In the genomic region with DNA sequence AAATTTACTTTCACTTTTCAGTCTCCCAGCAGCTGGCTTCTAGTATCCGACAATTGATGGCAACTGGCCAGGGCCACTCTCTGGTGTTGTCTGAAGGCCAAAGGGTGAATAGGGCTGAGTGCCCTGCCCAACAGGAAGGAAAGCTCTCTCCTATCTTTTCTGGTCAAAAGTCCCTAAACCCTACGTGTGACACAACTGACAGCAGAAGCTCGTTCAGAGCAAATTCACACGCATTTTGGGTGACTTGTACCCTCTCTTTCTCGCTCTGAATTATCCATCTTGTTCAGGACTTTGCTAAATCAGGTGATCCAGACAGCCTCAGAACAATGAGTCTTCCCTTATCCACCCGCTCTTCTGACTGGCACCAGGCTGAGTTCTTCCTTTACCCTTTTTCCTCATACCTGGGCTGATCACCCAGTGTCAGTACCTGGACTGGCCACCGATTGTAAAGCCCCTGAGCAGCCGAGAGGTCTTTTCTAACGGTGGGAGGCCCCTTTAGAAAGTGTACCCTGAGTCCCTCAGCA, we compare ENCODE assay signal across 8 cellular contexts. TPM values are rescaled to one million over a fixed set of nuclear protein-coding genes. Genes with fewer than 3 reads are reported as not detected.
DNase-seq lines count a peak whose midpoint lies in the region; ATAC-seq and TF ChIP-seq lines count a peak whose summit lies in the region.
"Not testable (repeated sequence)": the region's sequence is repeated elsewhere in the genome, so short reads cannot be mapped to it uniquely, and the experiment has no call there.

No MANE protein-coding gene starts in this region.

- not testable (repeated sequence) for H3K9ac ChIP-seq in neural progenitor cell

- not testable (repeated sequence) for H2AFZ ChIP-seq in neural progenitor cell (replicated peaks)

- not testable (repeated sequence) for H3K27ac Mint-ChIP-seq in T-helper 2 cell treated with Interferon-gamma antibody and Interleukin-4, amounts not matched to agents 5 μg/mL and 100 μg/mL, for 36 hours; activated naive CD8-positive, alpha-beta T cell treated with anti-CD3 and anti-CD28 coated beads for 36 hours; neural progenitor cell

- H3K4me1 ChIP-seq in right lobe of liver, neural progenitor cell, upper lobe of left lung: not testable (repeated sequence)

- H3K36me3 Mint-ChIP-seq in T-helper 2 cell treated with Interferon-gamma antibody and Interleukin-4, amounts not matched to agents 5 μg/mL and 100 μg/mL, for 36 hours (ENCODE audit: low read depth); activated naive CD8-positive, alpha-beta T cell treated with anti-CD3 and anti-CD28 coated beads for 36 hours; neural progenitor cell: not testable (repeated sequence)

- not testable (repeated sequence) for H3K9me3 ChIP-seq in right lobe of liver; neural progenitor cell (ENCODE audit: low read depth); upper lobe of left lung

- peak; percentile 1 for DNase-seq in DMS153 (lab: John Stamatoyannopoulos, UW)
- peak; percentile 28 for DNase-seq in NCI-H2196 treated with DMSO at 0.1 percent for 48 hours (lab: John Stamatoyannopoulos, UW; ENCODE audit: unreplicated experiment)
- DNase-seq in T-helper 2 cell treated with Interferon-gamma antibody and Interleukin-4, amounts not matched to agents 5 μg/mL and 100 μg/mL, for 36 hours (ENCODE audit: low spot score); activated naive CD8-positive, alpha-beta T cell treated with anti-CD3 and anti-CD28 coated beads for 36 hours; neural progenitor cell (ENCODE audit: low spot score): not testable (repeated sequence)
- peak; percentile 79 for DNase-seq in Right ventricle myocardium superior
- DNase-seq in right lobe of liver, result peak; percentile 91 to 94 (median 93)
- DNase-seq in upper lobe of left lung, result peak in 1 of 2 donors; percentile 87

- H3K27me3 Mint-ChIP-seq in T-helper 2 cell treated with Interferon-gamma antibody and Interleukin-4, amounts not matched to agents 5 μg/mL and 100 μg/mL, for 36 hours (ENCODE audit: low read depth), result peaks cover 17% of the 10 kb centered on the region
- not testable (repeated sequence) for H3K27me3 Mint-ChIP-seq in activated naive CD8-positive, alpha-beta T cell treated with anti-CD3 and anti-CD28 coated beads for 36 hours; neural progenitor cell (ENCODE audit: insufficient read depth, low read depth)

- peak overlapping the region; percentile 47 for H3K4me2 ChIP-seq in neural progenitor cell

- not testable (repeated sequence) for H3K4me3 ChIP-seq in right lobe of liver, neural progenitor cell, upper lobe of left lung

- 19% methylated on average over 6 of the region's 9 CpGs for WGBS in right lobe of liver (ENCODE audit: insufficient coverage, low coverage, low lambda C conversion rate, missing lambda C conversion rate)
- WGBS in upper lobe of left lung, 2 donors, result 55% methylated on average over 8 of the region's 9 CpGs

- peak overlapping the region in 2 of 3 donors; percentile 39 to 70 for H3K27ac ChIP-seq in right lobe of liver
- not testable (repeated sequence) for H3K27ac ChIP-seq in neural progenitor cell, upper lobe of left lung

- intact Hi-C loops in Right ventricle myocardium superior (cut with DNase I); right lobe of liver (cut with DNase I): not testable (repeated sequence)

- TF ChIP-seq CTCF in right lobe of liver (IDR thresholded peaks at IDR 0.05); neural progenitor cell (IDR thresholded peaks at IDR 0.05); upper lobe of left lung (IDR thresholded peaks at IDR 0.05): not testable (repeated sequence)

- not testable (repeated sequence) for H4K20me1 ChIP-seq in neural progenitor cell (ENCODE audit: low read depth)

- H3F3A ChIP-seq in neural progenitor cell (ENCODE audit: low read depth), result not testable (repeated sequence)

- not testable (repeated sequence) for H3K36me3 ChIP-seq in right lobe of liver, neural progenitor cell, upper lobe of left lung

- H3K27me3 ChIP-seq in right lobe of liver, neural progenitor cell, upper lobe of left lung: not testable (repeated sequence)

- TF ChIP-seq EP300 in upper lobe of left lung (IDR thresholded peaks at IDR 0.05), result not testable (repeated sequence)

- H3K9me3 Mint-ChIP-seq in T-helper 2 cell treated with Interferon-gamma antibody and Interleukin-4, amounts not matched to agents 5 μg/mL and 100 μg/mL, for 36 hours; activated naive CD8-positive, alpha-beta T cell treated with anti-CD3 and anti-CD28 coated beads for 36 hours; neural progenitor cell: not testable (repeated sequence)

- H3K79me2 ChIP-seq in neural progenitor cell (ENCODE audit: low read depth), result not testable (repeated sequence)

- peak; percentile 37 for TF ChIP-seq POLR2A in right lobe of liver (IDR thresholded peaks at IDR 0.05)
- TF ChIP-seq POLR2A in upper lobe of left lung (IDR thresholded peaks at IDR 0.05), result not testable (repeated sequence)

- peak overlapping the region; percentile 16 for H3K4me3 Mint-ChIP-seq in T-helper 2 cell treated with Interferon-gamma antibody and Interleukin-4, amounts not matched to agents 5 μg/mL and 100 μg/mL, for 36 hours
- peak overlapping the region; percentile 11 for H3K4me3 Mint-ChIP-seq in activated naive CD8-positive, alpha-beta T cell treated with anti-CD3 and anti-CD28 coated beads for 36 hours
- H3K4me3 Mint-ChIP-seq in neural progenitor cell, result not testable (repeated sequence)

- ATAC-seq in Right ventricle myocardium superior (ENCODE audit: poor library complexity), result peak; percentile 88
- peak; percentile 97 to 99 (median 98) for ATAC-seq in right lobe of liver
- peak; percentile 26 to 75 for ATAC-seq in upper lobe of left lung (ENCODE audit: low FRiP score in 2 of 2)

- H3K4me1 Mint-ChIP-seq in T-helper 2 cell treated with Interferon-gamma antibody and Interleukin-4, amounts not matched to agents 5 μg/mL and 100 μg/mL, for 36 hours (ENCODE audit: low read depth); activated naive CD8-positive, alpha-beta T cell treated with anti-CD3 and anti-CD28 coated beads for 36 hours; neural progenitor cell: not testable (repeated sequence)

RNA-seq across cellular contexts. Expression of a gene that starts 21.8 kb away (rescaled TPM):
- total RNA-seq in activated naive CD8-positive, alpha-beta T cell treated with anti-CD3 and anti-CD28 coated beads for 36 hours, result 10 to 100 TPM; 23.5 to 24.8 TPM
- total RNA-seq in Right ventricle myocardium superior, result 3.6 TPM
- total RNA-seq in right lobe of liver, result 10 to 100 TPM in 4 of 6 experiments, 1 to 10 TPM in 2; 7.0 to 21.7 (median 11.2) TPM
- 10.9 and 15.7 TPM in 2 replicates for total RNA-seq in neural progenitor cell (ENCODE audit: low replicate concordance)
- 10 to 100 TPM; 13.6 to 43.0 (median 21.2) TPM for total RNA-seq in upper lobe of left lung
